ENCODE assay signal across 7 cellular contexts in genomic region chr14:65302571-65303184, GRCh38.
A peak's percentile ranks its signal among the peaks of the same experiment; 100 is the strongest.
DNase-seq lines count a peak whose midpoint lies in the region; ATAC-seq and TF ChIP-seq lines count a peak whose summit lies in the region.

No MANE protein-coding gene starts in this region.

- no peak overlapping the region for H3K27ac Mint-ChIP-seq in central memory CD8-positive, alpha-beta T cell (ENCODE audit: low read depth)

- H3K4me1 Mint-ChIP-seq in central memory CD8-positive, alpha-beta T cell: peaks cover 28% of the 10 kb centered on the region

- DNase-seq in NCI-H2081 (lab: John Stamatoyannopoulos, UW): peak; percentile 5 to 80
- no peak for DNase-seq in central memory CD8-positive, alpha-beta T cell (ENCODE audit: low spot score in 2 of 2)
- DNase-seq in superior temporal gyrus (ENCODE audit: extremely low spot score): no peak
- no peak for DNase-seq in lower leg skin (ENCODE audit: low spot score in 2 of 2)
- DNase-seq in putamen (ENCODE audit: low spot score): no peak

- intact Hi-C loops in lower leg skin (cut with DNase I; ENCODE audit: low total_unique reads): no loop called here

- peak; percentile 53 for ATAC-seq in GM18907 (IDR thresholded peaks at IDR 0.05; ENCODE audit: unreplicated experiment)
- peak; percentile 41 for ATAC-seq in HG02642 (IDR thresholded peaks at IDR 0.05; ENCODE audit: poor library complexity, unreplicated experiment)
- peak; percentile 61 for ATAC-seq in central memory CD8-positive, alpha-beta T cell (replicated peaks; ENCODE audit: extremely low read depth, poor library complexity, severe bottlenecking)

- no peaks in the 10 kb centered on the region for H3K27me3 Mint-ChIP-seq in central memory CD8-positive, alpha-beta T cell

- no peaks in the 10 kb centered on the region for H3K36me3 Mint-ChIP-seq in central memory CD8-positive, alpha-beta T cell (ENCODE audit: insufficient read depth)

- TF ChIP-seq POLR2A in lower leg skin (IDR thresholded peaks at IDR 0.05): no peak

- no peak overlapping the region for H3K4me3 ChIP-seq in lower leg skin (ENCODE audit: low read depth, poor library complexity, severe bottlenecking)

- WGBS in lower leg skin, 2 donors: 38 to 48% methylated on average over 7 of the region's 7 CpGs

- H3K4me3 Mint-ChIP-seq in central memory CD8-positive, alpha-beta T cell: no peak overlapping the region

- TF ChIP-seq CTCF in lower leg skin (IDR thresholded peaks at IDR 0.05): no peak

- H3K9me3 Mint-ChIP-seq in central memory CD8-positive, alpha-beta T cell: no peaks in the 10 kb centered on the region

Comparison
In these comparisons a context has a peak if more than half of its experiments do, and no peak if none do; other contexts are left out.
1. DNase-seq: peak in NCI-H2081 (2 of 2); none in central memory CD8-positive, alpha-beta T cell (0 of 2), superior temporal gyrus (single experiment), lower leg skin (0 of 2) and putamen (single experiment).
2. Peak in every context shown above with its lines, with median percentiles within 50 percentile points of each other: ATAC-seq.